In genomic region chr10:60032723-60033122, GRCh38 we compare ENCODE assay signal across 9 cellular contexts.
DNase-seq lines count a peak whose midpoint lies in the region; ATAC-seq, FAIRE-seq and TF ChIP-seq lines count a peak whose summit lies in the region.
"Had no signal": no experiment of that assay in that cellular context is flagged by ENCODE, and none has a peak within 500 bp of the region (broad histone marks: within the 10 kb centered on the region; RNA-seq: fewer than 3 reads in every experiment).

No MANE protein-coding gene starts in this region.

- DNase-seq in GM23248, result peak; percentile 47
- DNase-seq in NCI-H1092 treated with DMSO at 0.1 percent for 48 hours (lab: John Stamatoyannopoulos, UW), result peak; percentile 10
- DNase-seq in T-helper 9 cell, result peak; percentile 2
- peak; percentile 68 for DNase-seq in endodermal cell
- DNase-seq in naive B cell, result peak; percentile 37
- DNase-seq in NCI-H128 (lab: John Stamatoyannopoulos, UW; ENCODE audit: unreplicated experiment), result no peak

- peaks cover 6% of the 10 kb centered on the region for H3K4me1 Mint-ChIP-seq in endodermal cell
- H3K4me1 Mint-ChIP-seq in naive B cell, result peaks cover 8 to 16% (median 9%) of the 10 kb centered on the region in 3 donors

- H3K36me3 Mint-ChIP-seq in endodermal cell (ENCODE audit: low read depth) (peaks cover 4% of the 10 kb centered on the region), naive B cell (no peaks in the 10 kb centered on the region)

- no peaks in the 10 kb centered on the region for H3K4me1 ChIP-seq in GM23248 (ENCODE audit: insufficient read depth)
- H3K4me1 ChIP-seq in endodermal cell (ENCODE audit: control insufficient read depth, insufficient read depth, low read length), result no peaks in the 10 kb centered on the region

- H3K4me2 ChIP-seq in GM23248 (ENCODE audit: unreplicated experiment), result no peak overlapping the region

- H3K4me3 Mint-ChIP-seq in endodermal cell, result no peak overlapping the region
- no peak overlapping the region for H3K4me3 Mint-ChIP-seq in naive B cell
- H3K4me3 Mint-ChIP-seq: stimulated activated naive CD8-positive, alpha-beta T cell treated with anti-CD3 and anti-CD28 coated beads, Interleukin-15, Interleukin-2, amounts not matched to agents 100 ng/mL and 50 ng/mL, for 24 hours had no signal

- no peaks in the 10 kb centered on the region for H4K20me1 ChIP-seq in GM23248 (ENCODE audit: insufficient read depth)

- H3K9me3 ChIP-seq in GM23248 (ENCODE audit: low read depth) (no peaks in the 10 kb centered on the region), endodermal cell (ENCODE audit: control insufficient read depth, low read length) (no peaks in the 10 kb centered on the region)

- H3K9ac ChIP-seq in GM23248 (no peak overlapping the region), endodermal cell (ENCODE audit: extremely low read depth, low read length, poor library complexity, severe bottlenecking) (no peak overlapping the region)

- no peak overlapping the region for H3K4me3 ChIP-seq in GM23248
- no peak overlapping the region for H3K4me3 ChIP-seq in endodermal cell (ENCODE audit: low read length)

- H3K9me3 Mint-ChIP-seq in endodermal cell (no peaks in the 10 kb centered on the region), naive B cell (no peaks in the 10 kb centered on the region)
- H3K9me3 Mint-ChIP-seq: stimulated activated naive CD8-positive, alpha-beta T cell treated with anti-CD3 and anti-CD28 coated beads, Interleukin-15, Interleukin-2, amounts not matched to agents 100 ng/mL and 50 ng/mL, for 24 hours had no signal

- H3K36me3 ChIP-seq in GM23248 (ENCODE audit: low read depth) (no peaks in the 10 kb centered on the region), endodermal cell (ENCODE audit: control insufficient read depth, insufficient read depth, low read length) (no peaks in the 10 kb centered on the region)

- no peaks in the 10 kb centered on the region for H3F3A ChIP-seq in GM23248 (ENCODE audit: insufficient read depth)

- in situ Hi-C loops in GM23248 (cut with MboI), result loop anchor here (25.0 kb wide), 1 partner anchor 395 kb away; no protein-coding TSS in a partner anchor

- H3K27ac ChIP-seq in GM23248 (no peak overlapping the region), endodermal cell (ENCODE audit: low read depth, low read length) (no peak overlapping the region)

- H2AFZ ChIP-seq in GM23248, result no peak overlapping the region

- H3K27me3 ChIP-seq in GM23248 (replicated peaks; ENCODE audit: insufficient read depth) (peaks cover 6% of the 10 kb centered on the region; the same call in 1 of the 2 replicates), endodermal cell (ENCODE audit: control insufficient read depth, insufficient read depth, low read length, poor library complexity, severe bottlenecking) (no peaks in the 10 kb centered on the region)

- ATAC-seq in naive B cell (ENCODE audit: low read depth in 2 of 2), result peak; percentile 37 to 61
- ATAC-seq in GM21381 (IDR thresholded peaks at IDR 0.05; ENCODE audit: unreplicated experiment), result no peak

- peak; percentile 73 for TF ChIP-seq CTCF in endodermal cell (conservative IDR thresholded peaks at IDR 0.05)

- peak; percentile 95 for FAIRE-seq in G401.6 (lab: Jason Lieb, UNC)

- 46 to 54% methylated on average over 1 of the region's 1 CpG for WGBS in GM23248 (ENCODE audit: low coverage in 1 of 2, low lambda C conversion rate in 2 of 2, missing lambda C conversion rate in 2 of 2), 2 experiments
- 38 to 67% methylated on average over 1 of the region's 1 CpG for WGBS in endodermal cell (ENCODE audit: insufficient coverage in 1 of 2, insufficient read length in 1 of 2), 2 experiments

- no peaks in the 10 kb centered on the region for H3K79me2 ChIP-seq in GM23248 (ENCODE audit: insufficient read depth)

- H3K27ac Mint-ChIP-seq in endodermal cell, result no peak overlapping the region
- H3K27ac Mint-ChIP-seq in naive B cell, result no peak overlapping the region
- H3K27ac Mint-ChIP-seq: stimulated activated naive CD8-positive, alpha-beta T cell treated with anti-CD3 and anti-CD28 coated beads, Interleukin-15, Interleukin-2, amounts not matched to agents 100 ng/mL and 50 ng/mL, for 24 hours had no signal

- H3K27me3 Mint-ChIP-seq in endodermal cell (ENCODE audit: insufficient read depth) (no peaks in the 10 kb centered on the region), naive B cell (no peaks in the 10 kb centered on the region)

- H3K9me2 ChIP-seq in GM23248 (ENCODE audit: insufficient read depth), result no peaks in the 10 kb centered on the region
